Comparison of ENCODE assay signal across 1 cellular context in genomic region chr18:7567487-7568425, GRCh38.
TF ChIP-seq lines count a peak whose summit lies in the region.

No MANE protein-coding gene starts in this region.

TF ChIP-seq in GM12878, 131 proteins besides CTCF, POLR2A, EP300 and RAD21 (continued from another document):
- TF ChIP-seq, protein P1, sequence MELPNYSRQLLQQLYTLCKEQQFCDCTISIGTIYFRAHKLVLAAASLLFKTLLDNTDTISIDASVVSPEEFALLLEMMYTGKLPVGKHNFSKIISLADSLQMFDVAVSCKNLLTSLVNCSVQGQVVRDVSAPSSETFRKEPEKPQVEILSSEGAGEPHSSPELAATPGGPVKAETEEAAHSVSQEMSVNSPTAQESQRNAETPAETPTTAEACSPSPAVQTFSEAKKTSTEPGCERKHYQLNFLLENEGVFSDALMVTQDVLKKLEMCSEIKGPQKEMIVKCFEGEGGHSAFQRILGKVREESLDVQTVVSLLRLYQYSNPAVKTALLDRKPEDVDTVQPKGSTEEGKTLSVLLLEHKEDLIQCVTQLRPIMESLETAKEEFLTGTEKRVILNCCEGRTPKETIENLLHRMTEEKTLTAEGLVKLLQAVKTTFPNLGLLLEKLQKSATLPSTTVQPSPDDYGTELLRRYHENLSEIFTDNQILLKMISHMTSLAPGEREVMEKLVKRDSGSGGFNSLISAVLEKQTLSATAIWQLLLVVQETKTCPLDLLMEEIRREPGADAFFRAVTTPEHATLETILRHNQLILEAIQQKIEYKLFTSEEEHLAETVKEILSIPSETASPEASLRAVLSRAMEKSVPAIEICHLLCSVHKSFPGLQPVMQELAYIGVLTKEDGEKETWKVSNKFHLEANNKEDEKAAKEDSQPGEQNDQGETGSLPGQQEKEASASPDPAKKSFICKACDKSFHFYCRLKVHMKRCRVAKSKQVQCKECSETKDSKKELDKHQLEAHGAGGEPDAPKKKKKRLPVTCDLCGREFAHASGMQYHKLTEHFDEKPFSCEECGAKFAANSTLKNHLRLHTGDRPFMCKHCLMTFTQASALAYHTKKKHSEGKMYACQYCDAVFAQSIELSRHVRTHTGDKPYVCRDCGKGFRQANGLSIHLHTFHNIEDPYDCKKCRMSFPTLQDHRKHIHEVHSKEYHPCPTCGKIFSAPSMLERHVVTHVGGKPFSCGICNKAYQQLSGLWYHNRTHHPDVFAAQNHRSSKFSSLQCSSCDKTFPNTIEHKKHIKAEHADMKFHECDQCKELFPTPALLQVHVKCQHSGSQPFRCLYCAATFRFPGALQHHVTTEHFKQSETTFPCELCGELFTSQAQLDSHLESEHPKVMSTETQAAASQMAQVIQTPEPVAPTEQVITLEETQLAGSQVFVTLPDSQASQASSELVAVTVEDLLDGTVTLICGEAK (IDR thresholded peaks at IDR 0.05; ENCODE audit: borderline replicate concordance), result no peak
- TF ChIP-seq NR2C1 (IDR thresholded peaks at IDR 0.05) (no peak), ESRRA (IDR thresholded peaks at IDR 0.05; ENCODE audit: low read length) (no peak), RBBP5 (conservative IDR thresholded peaks at IDR 0.05) (no peak)
